In genomic region chr4:19309365-19309764, GRCh38 we compare ENCODE assay signal across 12 cellular contexts.
A peak's percentile ranks its signal among the peaks of the same experiment; 100 is the strongest.
DNase-seq lines count a peak whose midpoint lies in the region; ATAC-seq and TF ChIP-seq lines count a peak whose summit lies in the region.
"Had no signal": no experiment of that assay in that cellular context is flagged by ENCODE, and none has a peak within 500 bp of the region (broad histone marks: within the 10 kb centered on the region; RNA-seq: fewer than 3 reads in every experiment).

No MANE protein-coding gene starts in this region.

- peak overlapping the region; percentile 99 for H2AFZ ChIP-seq in ACC112 (ENCODE audit: low read length, unreplicated experiment)

- H3K4me3 ChIP-seq in ACC112 (ENCODE audit: low read depth, low read length) (peak overlapping the region; percentile 33; the same call in 1 of the 2 replicates), SK-N-MC (no peak overlapping the region)

- H3K36me3 ChIP-seq in ACC112 (ENCODE audit: insufficient read depth, low read length) (no peaks in the 10 kb centered on the region), SK-N-MC (ENCODE audit: insufficient read depth, low read length) (no peaks in the 10 kb centered on the region)

- H3K27me3 ChIP-seq in ACC112 (ENCODE audit: insufficient read depth, low read length), result no peaks in the 10 kb centered on the region
- no peaks in the 10 kb centered on the region for H3K27me3 ChIP-seq in foreskin keratinocyte

- POLR2A ChIA-PET in GM10248 (lab: Yijun Ruan, JAX), result no interaction called here

- no peaks in the 10 kb centered on the region for H3K79me2 ChIP-seq in ACC112 (ENCODE audit: control insufficient read depth, insufficient read depth, low read length, unreplicated experiment)

- no peak overlapping the region for H3K9ac ChIP-seq in SK-N-MC (ENCODE audit: insufficient read length)

- H3K9me3 ChIP-seq in SK-N-MC (ENCODE audit: low read depth, low read length), result no peaks in the 10 kb centered on the region

- DNase-seq in GM04504 (ENCODE audit: low read depth) (peak; percentile 50), SK-N-MC (ENCODE audit: low read depth, low spot score) (peak; percentile 77), foreskin keratinocyte (peak in 1 of 2 donors; percentile 46), middle frontal gyrus (ENCODE audit: extremely low spot score, low spot score) (no peak), GM10248 (ENCODE audit: extremely low spot score) (no peak)
- DNase-seq in activated CD8-positive, alpha-beta memory T cell treated with anti-CD3 and anti-CD28 coated beads for 24 hours, result no peak
- DNase-seq: activated T-cell treated with anti-CD3 and anti-CD28 coated beads, Interleukin-2, amount 50 U/mL, for 72 hours; DMS79 treated with DMSO at 0.1 percent for 48 hours; NCI-H1694; T-helper 2 cell had no signal

- peak; percentile 67 for TF ChIP-seq CTCF in foreskin keratinocyte (conservative IDR thresholded peaks at IDR 0.05)
- TF ChIP-seq CTCF in GM10248 (IDR thresholded peaks at IDR 0.05; ENCODE audit: control extremely low read depth, extremely low read depth, low read depth, missing control alignments), result no peak

- no peak overlapping the region; the same call in 1 of the 2 replicates for H3K27ac ChIP-seq in ACC112 (ENCODE audit: low read depth, low read length)
- H3K27ac ChIP-seq in SK-N-MC, result no peak overlapping the region
- no peak overlapping the region for H3K27ac ChIP-seq in foreskin keratinocyte

- peaks cover 26% of the 10 kb centered on the region for H3K4me1 ChIP-seq in ACC112 (ENCODE audit: control insufficient read depth, insufficient read depth, low read length, unreplicated experiment)
- no peaks in the 10 kb centered on the region for H3K4me1 ChIP-seq in foreskin keratinocyte

- ATAC-seq in foreskin keratinocyte, result peak; percentile 37
- no peak for ATAC-seq in HG03354 (IDR thresholded peaks at IDR 0.05; ENCODE audit: poor library complexity, severe bottlenecking, unreplicated experiment)
- ATAC-seq: activated T-cell treated with anti-CD3 and anti-CD28 coated beads, Interleukin-2, amount 50 U/mL, for 72 hours had no signal

- CTCF ChIA-PET in GM10248 (lab: Yijun Ruan, JAX), result interaction anchor here (1.1 kb wide), 1 partner anchor 8 kb away, joined by 3 read pairs; no protein-coding TSS in a partner anchor

Comparison
In these comparisons a context has a peak if more than half of its experiments do, and no peak if none do; other contexts are left out.
1. DNase-seq: peak in GM04504 (single experiment) and SK-N-MC (single experiment); none in middle frontal gyrus (single experiment), GM10248 (single experiment) and activated CD8-positive, alpha-beta memory T cell treated with anti-CD3 and anti-CD28 coated beads for 24 hours (single experiment).